In genomic region chr17:76642994-76643393, GRCh38 we compare ENCODE assay signal across 18 cellular contexts. TPM values are rescaled to one million over a fixed set of nuclear protein-coding genes. Genes with fewer than 3 reads are reported as not detected.
DNase-seq lines count a peak whose midpoint lies in the region; ATAC-seq and TF ChIP-seq lines count a peak whose summit lies in the region.
"Had no signal": no experiment of that assay in that cellular context is flagged by ENCODE, and none has a peak within 500 bp of the region (broad histone marks: within the 10 kb centered on the region; RNA-seq: fewer than 3 reads in every experiment).

No MANE protein-coding gene starts in this region.

- intact Hi-C loops in PC-3 (cut with micrococcal nuclease), result loop anchor here (10.0 kb wide), 1 partner anchor 72 kb away; the partner anchor contains the start of gene MXRA7
- intact Hi-C loops in activated CD8-positive, alpha-beta T cell treated with anti-CD3 and anti-CD28 coated beads for 36 hours (cut with micrococcal nuclease), result no loop called here

- peaks cover 5 to 21% of the 10 kb centered on the region in 2 donors for H3K27me3 Mint-ChIP-seq in CD8-positive, alpha-beta memory T cell
- H3K27me3 Mint-ChIP-seq in nephron (ENCODE audit: low read depth) (no peaks in the 10 kb centered on the region), neural progenitor cell (ENCODE audit: insufficient read depth, low read depth) (peaks cover 5% of the 10 kb centered on the region)
- no peaks in the 10 kb centered on the region for H3K27me3 Mint-ChIP-seq in activated CD8-positive, alpha-beta T cell treated with anti-CD3 and anti-CD28 coated beads for 36 hours

- DNase-seq in CD8-positive, alpha-beta memory T cell, result no peak
- DNase-seq in PC-3, result no peak
- no peak for DNase-seq in effector memory CD4-positive, alpha-beta T cell
- no peak for DNase-seq in activated CD8-positive, alpha-beta T cell treated with anti-CD3 and anti-CD28 coated beads for 36 hours
- DNase-seq in neural progenitor cell (ENCODE audit: low spot score), result no peak
- DNase-seq: activated CD8-positive, alpha-beta T cell treated with anti-CD3 and anti-CD28 coated beads, Interleukin-2, amount 10 ng/mL, durations not matched to agents 7 days and 5 days; activated gamma-delta T cell treated with Interleukin-2 at 50 U/mL for 16 hours; DMS79; natural killer cell; NCI-H1105 treated with DMSO at 0.1 percent for 48 hours; NK-92 treated with Interleukin-12 subunit alpha and Interleukin-12 subunit beta, amount 100 ng/mL, for 24 hours; retina; SIG-M5; substantia nigra had no signal

- peak overlapping the region; percentile 22 for H3K4me3 ChIP-seq in CD8-positive, alpha-beta memory T cell (ENCODE audit: low read length)
- H3K4me3 ChIP-seq in PC-3 (ENCODE audit: low read length) (no peak overlapping the region), neural progenitor cell (no peak overlapping the region)
- H3K4me3 ChIP-seq in effector memory CD4-positive, alpha-beta T cell (ENCODE audit: insufficient read depth, low read depth, low read length, poor library complexity, severe bottlenecking), result peak overlapping the region; percentile 36

- peaks cover 8 to 15% (median 9%) of the 10 kb centered on the region in 5 donors for H3K9me3 Mint-ChIP-seq in CD8-positive, alpha-beta memory T cell
- H3K9me3 Mint-ChIP-seq in nephron (peaks cover 3% of the 10 kb centered on the region), neural progenitor cell (peaks cover 14% of the 10 kb centered on the region)
- peaks cover 6% of the 10 kb centered on the region for H3K9me3 Mint-ChIP-seq in activated CD8-positive, alpha-beta T cell treated with anti-CD3 and anti-CD28 coated beads for 36 hours

- peaks cover 8 to 13% (median 12%) of the 10 kb centered on the region in 3 donors for H3K4me1 Mint-ChIP-seq in CD8-positive, alpha-beta memory T cell
- H3K4me1 Mint-ChIP-seq in nephron, result peaks cover 26% of the 10 kb centered on the region
- H3K4me1 Mint-ChIP-seq in activated CD8-positive, alpha-beta T cell treated with anti-CD3 and anti-CD28 coated beads for 36 hours (ENCODE audit: low read depth), result peaks cover 10% of the 10 kb centered on the region
- peaks cover 20% of the 10 kb centered on the region for H3K4me1 Mint-ChIP-seq in neural progenitor cell
- H3K4me1 Mint-ChIP-seq: natural killer cell had no signal

- no peaks in the 10 kb centered on the region for H3K36me3 ChIP-seq in CD8-positive, alpha-beta memory T cell (ENCODE audit: insufficient read depth, low read length)
- H3K36me3 ChIP-seq in PC-3 (ENCODE audit: low read depth, low read length) (no peaks in the 10 kb centered on the region), neural progenitor cell (no peaks in the 10 kb centered on the region)
- no peaks in the 10 kb centered on the region for H3K36me3 ChIP-seq in effector memory CD4-positive, alpha-beta T cell (ENCODE audit: control insufficient read depth, insufficient read depth, low read length)

- CTCF ChIA-PET in CD8-positive, alpha-beta memory T cell (lab: Charles Lee), result interaction anchor here (1.5 kb wide), 1 partner anchor 19 kb away, joined by 6 read pairs; no protein-coding TSS in a partner anchor
- CTCF ChIA-PET in PC-3 (lab: Charles Lee), result no interaction called here
- CTCF ChIA-PET in activated CD8-positive, alpha-beta T cell treated with anti-CD3 and anti-CD28 coated beads for 36 hours (lab: Charles Lee), result interaction anchor here (2.7 kb wide), 1 partner anchor 19 kb away, joined by 18 read pairs; no protein-coding TSS in a partner anchor

- BruUV-seq in PC-3 (replicated peaks; lab: Mats Ljungman, UMichigan), result TSS peak; percentile 55

- H3K9ac ChIP-seq in PC-3 (ENCODE audit: low read length) (no peak overlapping the region), neural progenitor cell (no peak overlapping the region)

- H3K9me2 ChIP-seq in PC-3 (replicated peaks; ENCODE audit: low read length), result no peaks in the 10 kb centered on the region

- H3K27me3 ChIP-seq in CD8-positive, alpha-beta memory T cell (ENCODE audit: insufficient read depth, low read length, poor library complexity, severe bottlenecking), result no peaks in the 10 kb centered on the region
- H3K27me3 ChIP-seq in PC-3 (ENCODE audit: low read length) (no peaks in the 10 kb centered on the region), neural progenitor cell (no peaks in the 10 kb centered on the region)
- H3K27me3 ChIP-seq in effector memory CD4-positive, alpha-beta T cell (replicated peaks; ENCODE audit: control insufficient read depth, insufficient read depth, low read length, poor library complexity, severe bottlenecking), result no peaks in the 10 kb centered on the region

- H3K27ac Mint-ChIP-seq in CD8-positive, alpha-beta memory T cell, result no peak overlapping the region
- H3K27ac Mint-ChIP-seq in nephron, result peak overlapping the region in 2 of 3 experiments; percentile 16 to 29
- H3K27ac Mint-ChIP-seq in activated CD8-positive, alpha-beta T cell treated with anti-CD3 and anti-CD28 coated beads for 36 hours, result no peak overlapping the region
- H3K27ac Mint-ChIP-seq in neural progenitor cell, result no peak overlapping the region
- H3K27ac Mint-ChIP-seq: activated CD8-positive, alpha-beta T cell treated with anti-CD3 and anti-CD28 coated beads, Interleukin-2, amount 10 ng/mL, durations not matched to agents 7 days and 5 days; natural killer cell had no signal

- peak overlapping the region; percentile 7; the same call in 1 of the 2 replicates for H3K4me2 ChIP-seq in PC-3 (ENCODE audit: low read length)
- no peak overlapping the region for H3K4me2 ChIP-seq in neural progenitor cell

- TF ChIP-seq CTCF in PC-3 (conservative IDR thresholded peaks at IDR 0.05; ENCODE audit: low read depth, low read length), result no peak
- TF ChIP-seq CTCF in nephron (IDR thresholded peaks at IDR 0.05; ENCODE audit: unreplicated experiment in 3 of 3), result no peak
- no peak for TF ChIP-seq CTCF in activated CD8-positive, alpha-beta T cell treated with anti-CD3 and anti-CD28 coated beads for 36 hours (IDR thresholded peaks at IDR 0.05)
- no peak for TF ChIP-seq CTCF in neural progenitor cell (IDR thresholded peaks at IDR 0.05)

- H2AFZ ChIP-seq in PC-3 (ENCODE audit: low read length) (peak overlapping the region; percentile 30), neural progenitor cell (replicated peaks) (no peak overlapping the region)

- no peaks in the 10 kb centered on the region for H3K79me2 ChIP-seq in PC-3 (ENCODE audit: low read length)
- H3K79me2 ChIP-seq in neural progenitor cell (ENCODE audit: low read depth), result no peaks in the 10 kb centered on the region

- H3K4me3 Mint-ChIP-seq in CD8-positive, alpha-beta memory T cell, result peak overlapping the region in 1 of 7 donors; percentile 59
- no peak overlapping the region for H3K4me3 Mint-ChIP-seq in nephron
- no peak overlapping the region for H3K4me3 Mint-ChIP-seq in activated CD8-positive, alpha-beta T cell treated with anti-CD3 and anti-CD28 coated beads for 36 hours
- no peak overlapping the region for H3K4me3 Mint-ChIP-seq in neural progenitor cell
- H3K4me3 Mint-ChIP-seq: activated CD8-positive, alpha-beta T cell treated with anti-CD3 and anti-CD28 coated beads, Interleukin-2, amount 10 ng/mL, durations not matched to agents 7 days and 5 days; natural killer cell had no signal

- ATAC-seq in PC-3 (no peak), GM18873 (IDR thresholded peaks at IDR 0.05; ENCODE audit: low FRiP score, unreplicated experiment) (no peak)
- no peak for ATAC-seq in activated CD8-positive, alpha-beta T cell treated with anti-CD3 and anti-CD28 coated beads for 36 hours

- POLR2A ChIA-PET in CD8-positive, alpha-beta memory T cell (lab: Charles Lee), result no interaction called here
- POLR2A ChIA-PET in PC-3 (lab: Charles Lee; ENCODE audit: unreplicated experiment), result no interaction called here
- POLR2A ChIA-PET in activated CD8-positive, alpha-beta T cell treated with anti-CD3 and anti-CD28 coated beads for 36 hours (lab: Charles Lee), result no interaction called here

- peak overlapping the region; percentile 63 for H3K27ac ChIP-seq in CD8-positive, alpha-beta memory T cell (ENCODE audit: low read depth, low read length)
- H3K27ac ChIP-seq in PC-3 (ENCODE audit: low read length), result peak overlapping the region; percentile 31
- peak overlapping the region; percentile 40 for H3K27ac ChIP-seq in effector memory CD4-positive, alpha-beta T cell (ENCODE audit: insufficient read depth, low read length, poor library complexity, severe bottlenecking)
- H3K27ac ChIP-seq in neural progenitor cell, result no peak overlapping the region

- H3K4me1 ChIP-seq in CD8-positive, alpha-beta memory T cell (ENCODE audit: insufficient read depth, low read length), result peaks cover 15% of the 10 kb centered on the region
- peaks cover 28% of the 10 kb centered on the region for H3K4me1 ChIP-seq in PC-3 (ENCODE audit: insufficient read depth, low read length)
- peaks cover 14% of the 10 kb centered on the region for H3K4me1 ChIP-seq in effector memory CD4-positive, alpha-beta T cell (ENCODE audit: control insufficient read depth, insufficient read depth, low read length, poor library complexity, severe bottlenecking)
- H3K4me1 ChIP-seq in neural progenitor cell, result peaks cover 2% of the 10 kb centered on the region

- H3K9me3 ChIP-seq in CD8-positive, alpha-beta memory T cell (ENCODE audit: low read length), result no peaks in the 10 kb centered on the region
- H3K9me3 ChIP-seq in PC-3 (ENCODE audit: low read length) (no peaks in the 10 kb centered on the region), neural progenitor cell (ENCODE audit: low read depth) (no peaks in the 10 kb centered on the region)
- no peaks in the 10 kb centered on the region for H3K9me3 ChIP-seq in effector memory CD4-positive, alpha-beta T cell (ENCODE audit: control insufficient read depth, low read length)

- H4K20me1 ChIP-seq in PC-3 (ENCODE audit: low read length), result no peaks in the 10 kb centered on the region
- no peaks in the 10 kb centered on the region for H4K20me1 ChIP-seq in neural progenitor cell (ENCODE audit: low read depth)

- H3F3A ChIP-seq in PC-3 (ENCODE audit: low read length, unreplicated experiment) (no peaks in the 10 kb centered on the region), neural progenitor cell (ENCODE audit: low read depth) (no peaks in the 10 kb centered on the region)

- H3K36me3 Mint-ChIP-seq in CD8-positive, alpha-beta memory T cell, result peaks cover 0 to 14% (median 0%) of the 10 kb centered on the region in 3 donors
- H3K36me3 Mint-ChIP-seq in nephron (ENCODE audit: low read depth), result no peaks in the 10 kb centered on the region
- H3K36me3 Mint-ChIP-seq in activated CD8-positive, alpha-beta T cell treated with anti-CD3 and anti-CD28 coated beads for 36 hours (ENCODE audit: low read depth), result peaks cover 1% of the 10 kb centered on the region
- H3K36me3 Mint-ChIP-seq in neural progenitor cell, result no peaks in the 10 kb centered on the region

RNA-seq across cellular contexts. Expression of gene ST6GALNAC1, which starts 0.6 kb away (rescaled TPM):
- under 1 TPM in 1 of 2 experiments, not detected in 1; 0.46 TPM for total RNA-seq in CD8-positive, alpha-beta memory T cell
- 0.28 TPM for polyA plus RNA-seq in CD8-positive, alpha-beta memory T cell
- total RNA-seq in PC-3 (2014; rRNA removed) (2.6 and 4.1 TPM in 2 replicates), neural progenitor cell (ENCODE audit: low replicate concordance) (not detected in 2 replicates)
- not detected for total RNA-seq in activated CD8-positive, alpha-beta T cell treated with anti-CD3 and anti-CD28 coated beads for 36 hours
- total RNA-seq: activated CD8-positive, alpha-beta T cell treated with anti-CD3 and anti-CD28 coated beads, Interleukin-2, amount 10 ng/mL, durations not matched to agents 7 days and 5 days; dermis microvascular lymphatic vessel endothelial cell had no signal
- polyA plus RNA-seq: BJ had no signal

RNA-seq across cellular contexts. Expression of gene ST6GALNAC2, which starts 57.3 kb away (rescaled TPM):
- total RNA-seq in CD8-positive, alpha-beta memory T cell, result 1 to 10 TPM in 1 of 2 experiments, under 1 TPM in 1; 0.83 to 1.0 TPM
- polyA plus RNA-seq in CD8-positive, alpha-beta memory T cell, result 2.9 TPM
- total RNA-seq in PC-3 (2014; rRNA removed) (1.0 and 6.4 TPM in 2 replicates), neural progenitor cell (ENCODE audit: low replicate concordance) (0.28 TPM in 1 of 2 replicates, not detected in the other)
- total RNA-seq in activated CD8-positive, alpha-beta T cell treated with anti-CD3 and anti-CD28 coated beads for 36 hours, result not detected
- total RNA-seq: activated CD8-positive, alpha-beta T cell treated with anti-CD3 and anti-CD28 coated beads, Interleukin-2, amount 10 ng/mL, durations not matched to agents 7 days and 5 days had no signal

Comparison
In these comparisons a context has a peak if more than half of its experiments do, and no peak if none do; other contexts are left out.
1. H3K4me3 ChIP-seq: peak in CD8-positive, alpha-beta memory T cell (single experiment) and effector memory CD4-positive, alpha-beta T cell (single experiment); none in PC-3 (single experiment) and neural progenitor cell (single experiment).
2. H3K27ac Mint-ChIP-seq: peak in nephron (2 of 3); none in CD8-positive, alpha-beta memory T cell (0 of 8), activated CD8-positive, alpha-beta T cell treated with anti-CD3 and anti-CD28 coated beads for 36 hours (single experiment) and neural progenitor cell (single experiment).